ENCODE assay signal across 1 cellular context in the genomic region with DNA sequence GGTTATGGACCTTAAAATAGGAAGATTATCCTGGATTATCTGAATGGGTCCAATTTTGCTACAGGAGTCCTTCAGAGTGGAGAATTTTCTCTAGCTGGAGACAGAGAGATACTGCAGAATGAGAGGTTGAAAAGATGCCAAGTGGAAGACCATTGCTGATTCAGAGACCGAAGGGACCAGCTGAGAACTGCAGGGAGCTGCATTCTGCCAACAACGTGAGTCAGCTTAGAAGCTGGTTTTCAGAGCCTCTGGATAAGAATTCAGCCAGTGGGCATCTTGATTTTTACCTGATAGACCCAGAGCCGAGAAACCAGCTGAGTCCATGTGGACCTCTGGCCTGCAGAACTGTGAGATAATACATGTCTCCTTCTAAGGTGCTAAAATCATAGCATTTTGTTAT.
TF ChIP-seq lines count a peak whose summit lies in the region.

No MANE protein-coding gene starts in this region.

TF ChIP-seq in HepG2, 621 proteins besides CTCF, POLR2A, EP300 and RAD21 (continued from another document):
- TF ChIP-seq, protein P1, sequence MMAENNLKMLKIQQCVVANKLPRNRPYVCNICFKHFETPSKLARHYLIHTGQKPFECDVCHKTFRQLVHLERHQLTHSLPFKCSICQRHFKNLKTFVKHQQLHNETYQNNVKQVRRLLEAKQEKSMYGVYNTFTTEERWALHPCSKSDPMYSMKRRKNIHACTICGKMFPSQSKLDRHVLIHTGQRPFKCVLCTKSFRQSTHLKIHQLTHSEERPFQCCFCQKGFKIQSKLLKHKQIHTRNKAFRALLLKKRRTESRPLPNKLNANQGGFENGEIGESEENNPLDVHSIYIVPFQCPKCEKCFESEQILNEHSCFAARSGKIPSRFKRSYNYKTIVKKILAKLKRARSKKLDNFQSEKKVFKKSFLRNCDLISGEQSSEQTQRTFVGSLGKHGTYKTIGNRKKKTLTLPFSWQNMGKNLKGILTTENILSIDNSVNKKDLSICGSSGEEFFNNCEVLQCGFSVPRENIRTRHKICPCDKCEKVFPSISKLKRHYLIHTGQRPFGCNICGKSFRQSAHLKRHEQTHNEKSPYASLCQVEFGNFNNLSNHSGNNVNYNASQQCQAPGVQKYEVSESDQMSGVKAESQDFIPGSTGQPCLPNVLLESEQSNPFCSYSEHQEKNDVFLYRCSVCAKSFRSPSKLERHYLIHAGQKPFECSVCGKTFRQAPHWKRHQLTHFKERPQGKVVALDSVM (CRISPR knock-in tag; IDR thresholded peaks at IDR 0.05), result no peak
- TF ChIP-seq, protein P2, sequence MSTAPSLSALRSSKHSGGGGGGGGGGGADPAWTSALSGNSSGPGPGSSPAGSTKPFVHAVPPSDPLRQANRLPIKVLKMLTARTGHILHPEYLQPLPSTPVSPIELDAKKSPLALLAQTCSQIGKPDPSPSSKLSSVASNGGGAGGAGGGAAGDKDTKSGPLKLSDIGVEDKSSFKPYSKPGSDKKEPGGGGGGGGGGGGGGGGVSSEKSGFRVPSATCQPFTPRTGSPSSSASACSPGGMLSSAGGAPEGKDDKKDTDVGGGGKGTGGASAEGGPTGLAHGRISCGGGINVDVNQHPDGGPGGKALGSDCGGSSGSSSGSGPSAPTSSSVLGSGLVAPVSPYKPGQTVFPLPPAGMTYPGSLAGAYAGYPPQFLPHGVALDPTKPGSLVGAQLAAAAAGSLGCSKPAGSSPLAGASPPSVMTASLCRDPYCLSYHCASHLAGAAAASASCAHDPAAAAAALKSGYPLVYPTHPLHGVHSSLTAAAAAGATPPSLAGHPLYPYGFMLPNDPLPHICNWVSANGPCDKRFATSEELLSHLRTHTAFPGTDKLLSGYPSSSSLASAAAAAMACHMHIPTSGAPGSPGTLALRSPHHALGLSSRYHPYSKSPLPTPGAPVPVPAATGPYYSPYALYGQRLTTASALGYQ (CRISPR knock-in tag; IDR thresholded peaks at IDR 0.05), result no peak
- TF ChIP-seq ZBTB7A (CRISPR knock-in tag; IDR thresholded peaks at IDR 0.05) (no peak), XRCC5 (optimal IDR thresholded peaks at IDR 0.05; ENCODE audit: low read length) (no peak), SYNCRIP (IDR thresholded peaks at IDR 0.05; ENCODE audit: insufficient read depth, low read depth, low read length) (no peak), ZSCAN29 (CRISPR knock-in tag; conservative IDR thresholded peaks at IDR 0.05) (no peak), ARID2 (CRISPR knock-in tag; IDR thresholded peaks at IDR 0.05; ENCODE audit: borderline replicate concordance) (no peak), REXO4 (CRISPR knock-in tag; IDR thresholded peaks at IDR 0.05; ENCODE audit: borderline replicate concordance) (no peak), SOX6 (IDR thresholded peaks at IDR 0.05) (no peak), SOX6 (CRISPR knock-in tag; IDR thresholded peaks at IDR 0.05) (no peak), HOXA7 (CRISPR knock-in tag; IDR thresholded peaks at IDR 0.05) (no peak), ZNF501 (CRISPR knock-in tag; IDR thresholded peaks at IDR 0.05) (no peak)
- TF ChIP-seq, protein P3, sequence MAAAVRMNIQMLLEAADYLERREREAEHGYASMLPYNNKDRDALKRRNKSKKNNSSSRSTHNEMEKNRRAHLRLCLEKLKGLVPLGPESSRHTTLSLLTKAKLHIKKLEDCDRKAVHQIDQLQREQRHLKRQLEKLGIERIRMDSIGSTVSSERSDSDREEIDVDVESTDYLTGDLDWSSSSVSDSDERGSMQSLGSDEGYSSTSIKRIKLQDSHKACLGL (CRISPR knock-in tag; IDR thresholded peaks at IDR 0.05), result no peak
- TF ChIP-seq, protein P4, sequence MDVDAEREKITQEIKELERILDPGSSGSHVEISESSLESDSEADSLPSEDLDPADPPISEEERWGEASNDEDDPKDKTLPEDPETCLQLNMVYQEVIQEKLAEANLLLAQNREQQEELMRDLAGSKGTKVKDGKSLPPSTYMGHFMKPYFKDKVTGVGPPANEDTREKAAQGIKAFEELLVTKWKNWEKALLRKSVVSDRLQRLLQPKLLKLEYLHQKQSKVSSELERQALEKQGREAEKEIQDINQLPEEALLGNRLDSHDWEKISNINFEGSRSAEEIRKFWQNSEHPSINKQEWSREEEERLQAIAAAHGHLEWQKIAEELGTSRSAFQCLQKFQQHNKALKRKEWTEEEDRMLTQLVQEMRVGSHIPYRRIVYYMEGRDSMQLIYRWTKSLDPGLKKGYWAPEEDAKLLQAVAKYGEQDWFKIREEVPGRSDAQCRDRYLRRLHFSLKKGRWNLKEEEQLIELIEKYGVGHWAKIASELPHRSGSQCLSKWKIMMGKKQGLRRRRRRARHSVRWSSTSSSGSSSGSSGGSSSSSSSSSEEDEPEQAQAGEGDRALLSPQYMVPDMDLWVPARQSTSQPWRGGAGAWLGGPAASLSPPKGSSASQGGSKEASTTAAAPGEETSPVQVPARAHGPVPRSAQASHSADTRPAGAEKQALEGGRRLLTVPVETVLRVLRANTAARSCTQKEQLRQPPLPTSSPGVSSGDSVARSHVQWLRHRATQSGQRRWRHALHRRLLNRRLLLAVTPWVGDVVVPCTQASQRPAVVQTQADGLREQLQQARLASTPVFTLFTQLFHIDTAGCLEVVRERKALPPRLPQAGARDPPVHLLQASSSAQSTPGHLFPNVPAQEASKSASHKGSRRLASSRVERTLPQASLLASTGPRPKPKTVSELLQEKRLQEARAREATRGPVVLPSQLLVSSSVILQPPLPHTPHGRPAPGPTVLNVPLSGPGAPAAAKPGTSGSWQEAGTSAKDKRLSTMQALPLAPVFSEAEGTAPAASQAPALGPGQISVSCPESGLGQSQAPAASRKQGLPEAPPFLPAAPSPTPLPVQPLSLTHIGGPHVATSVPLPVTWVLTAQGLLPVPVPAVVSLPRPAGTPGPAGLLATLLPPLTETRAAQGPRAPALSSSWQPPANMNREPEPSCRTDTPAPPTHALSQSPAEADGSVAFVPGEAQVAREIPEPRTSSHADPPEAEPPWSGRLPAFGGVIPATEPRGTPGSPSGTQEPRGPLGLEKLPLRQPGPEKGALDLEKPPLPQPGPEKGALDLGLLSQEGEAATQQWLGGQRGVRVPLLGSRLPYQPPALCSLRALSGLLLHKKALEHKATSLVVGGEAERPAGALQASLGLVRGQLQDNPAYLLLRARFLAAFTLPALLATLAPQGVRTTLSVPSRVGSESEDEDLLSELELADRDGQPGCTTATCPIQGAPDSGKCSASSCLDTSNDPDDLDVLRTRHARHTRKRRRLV (CRISPR knock-in tag; IDR thresholded peaks at IDR 0.05), result no peak
- TF ChIP-seq, protein P5, sequence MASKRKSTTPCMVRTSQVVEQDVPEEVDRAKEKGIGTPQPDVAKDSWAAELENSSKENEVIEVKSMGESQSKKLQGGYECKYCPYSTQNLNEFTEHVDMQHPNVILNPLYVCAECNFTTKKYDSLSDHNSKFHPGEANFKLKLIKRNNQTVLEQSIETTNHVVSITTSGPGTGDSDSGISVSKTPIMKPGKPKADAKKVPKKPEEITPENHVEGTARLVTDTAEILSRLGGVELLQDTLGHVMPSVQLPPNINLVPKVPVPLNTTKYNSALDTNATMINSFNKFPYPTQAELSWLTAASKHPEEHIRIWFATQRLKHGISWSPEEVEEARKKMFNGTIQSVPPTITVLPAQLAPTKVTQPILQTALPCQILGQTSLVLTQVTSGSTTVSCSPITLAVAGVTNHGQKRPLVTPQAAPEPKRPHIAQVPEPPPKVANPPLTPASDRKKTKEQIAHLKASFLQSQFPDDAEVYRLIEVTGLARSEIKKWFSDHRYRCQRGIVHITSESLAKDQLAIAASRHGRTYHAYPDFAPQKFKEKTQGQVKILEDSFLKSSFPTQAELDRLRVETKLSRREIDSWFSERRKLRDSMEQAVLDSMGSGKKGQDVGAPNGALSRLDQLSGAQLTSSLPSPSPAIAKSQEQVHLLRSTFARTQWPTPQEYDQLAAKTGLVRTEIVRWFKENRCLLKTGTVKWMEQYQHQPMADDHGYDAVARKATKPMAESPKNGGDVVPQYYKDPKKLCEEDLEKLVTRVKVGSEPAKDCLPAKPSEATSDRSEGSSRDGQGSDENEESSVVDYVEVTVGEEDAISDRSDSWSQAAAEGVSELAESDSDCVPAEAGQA (IDR thresholded peaks at IDR 0.05; ENCODE audit: low read depth), result no peak
- TF ChIP-seq, protein P5 (CRISPR knock-in tag; IDR thresholded peaks at IDR 0.05; ENCODE audit: borderline replicate concordance), result no peak
- TF ChIP-seq, protein P6, sequence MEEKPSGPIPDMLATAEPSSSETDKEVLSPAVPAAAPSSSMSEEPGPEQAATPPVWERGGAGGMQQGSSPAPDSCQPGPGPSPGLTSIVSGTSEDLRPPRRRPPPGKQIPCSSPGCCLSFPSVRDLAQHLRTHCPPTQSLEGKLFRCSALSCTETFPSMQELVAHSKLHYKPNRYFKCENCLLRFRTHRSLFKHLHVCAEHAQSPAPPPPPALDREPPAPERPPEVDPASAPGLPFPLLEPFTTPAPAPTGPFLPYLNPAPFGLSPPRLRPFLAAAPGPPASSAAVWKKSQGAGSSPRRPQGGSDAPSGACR (CRISPR knock-in tag; IDR thresholded peaks at IDR 0.05), result no peak
